Comparison of ENCODE assay signal across 8 cellular contexts in genomic region chr1:183655562-183656075, GRCh38. TPM values are rescaled to one million over a fixed set of nuclear protein-coding genes. Genes with fewer than 3 reads are reported as not detected.
A peak's percentile ranks its signal among the peaks of the same experiment; 100 is the strongest.
DNase-seq lines count a peak whose midpoint lies in the region; ATAC-seq and TF ChIP-seq lines count a peak whose summit lies in the region.

No MANE protein-coding gene starts in this region.

- H3K4me1 ChIP-seq in adrenal gland (replicated peaks in 1 of 2) (peaks cover 0 to 16% of the 10 kb centered on the region in 2 donors), heart right ventricle (peaks cover 6 to 56% (median 41%) of the 10 kb centered on the region in 9 donors)

- TF ChIP-seq POLR2A in adrenal gland (IDR thresholded peaks at IDR 0.05), result no peak

- H3K27me3 ChIP-seq in H7 (ENCODE audit: control insufficient read depth, insufficient read depth, low read length) (no peaks in the 10 kb centered on the region), adrenal gland (no peaks in the 10 kb centered on the region), heart right ventricle (no peaks in the 10 kb centered on the region)

- peak; percentile 85 to 95 (median 91) for TF ChIP-seq CTCF in adrenal gland (IDR thresholded peaks at IDR 0.05)
- TF ChIP-seq CTCF in heart right ventricle (IDR thresholded peaks at IDR 0.05), result peak; percentile 84 to 95 (median 92)

- H3K9me3 ChIP-seq in adrenal gland (replicated peaks in 1 of 3) (no peaks in the 10 kb centered on the region), heart right ventricle (no peaks in the 10 kb centered on the region)

- H3K4me3 ChIP-seq in H7 (ENCODE audit: insufficient read depth, low read depth, low read length), result no peak overlapping the region
- H3K4me3 ChIP-seq in adrenal gland, result no peak overlapping the region
- no peak overlapping the region for H3K4me3 ChIP-seq in heart right ventricle

- ATAC-seq in heart right ventricle (peak; percentile 62 to 89 (median 83)), HG02938 (IDR thresholded peaks at IDR 0.05; ENCODE audit: unreplicated experiment) (no peak)

- H3K36me3 ChIP-seq in H7 (replicated peaks; ENCODE audit: control insufficient read depth, insufficient read depth, low read length) (no peaks in the 10 kb centered on the region), adrenal gland (replicated peaks in 1 of 2) (no peaks in the 10 kb centered on the region), heart right ventricle (no peaks in the 10 kb centered on the region)

- DNase-seq in DMS 273 treated with DMSO at 0.1 percent for 48 hours (lab: John Stamatoyannopoulos, UW) (peak; percentile 80), H7 (peak; percentile 82), NCI-H1417 (lab: John Stamatoyannopoulos, UW) (peak; percentile 65 to 95 (median 88)), SW480 (ENCODE audit: low spot score) (peak; percentile 81), adrenal gland (peak; percentile 76 to 96 (median 88)), heart right ventricle (peak; percentile 67 to 84), retina (peak; percentile 83)

- intact Hi-C loops in adrenal gland (cut with DNase I) (loop anchor here (2.0 to 5.0 kb wide), 2 partner anchors 261 to 262 kb away; no protein-coding TSS in a partner anchor), heart right ventricle (cut with DNase I) (loop anchor here in 9 of 10 donors (1.0 to 2.0 kb wide), 2 partner anchors 261 kb away; no protein-coding TSS in a partner anchor)

- 2 to 8% (median 6%) methylated on average over 4 of the region's 4 CpGs for WGBS in adrenal gland, 4 donors
- 5 to 7% methylated on average over 4 of the region's 4 CpGs for WGBS in heart right ventricle, 2 donors

- H3K27ac ChIP-seq in adrenal gland, result no peak overlapping the region
- peak overlapping the region in 1 of 10 donors; percentile 78 for H3K27ac ChIP-seq in heart right ventricle

RNA-seq across cellular contexts. Expression of gene APOBEC4, which starts 2.5 kb away (rescaled TPM):
- not detected in 2 replicates for total RNA-seq in H7 (2014; rRNA removed; shearing (Covaris generic))
- total RNA-seq in adrenal gland, result not detected
- polyA plus RNA-seq in adrenal gland, result not detected
- not detected for total RNA-seq in heart right ventricle
- polyA plus RNA-seq in heart right ventricle, result not detected

RNA-seq across cellular contexts. Expression of gene ARPC5, which starts 20.0 kb away (rescaled TPM):
- 104 and 133 TPM in 2 replicates for total RNA-seq in H7 (2014; rRNA removed; shearing (Covaris generic))
- total RNA-seq in adrenal gland, result 100 to 1,000 TPM in 2 of 8 donors, 10 to 100 TPM in 6; 50.6 to 128 (median 91.5) TPM
- polyA plus RNA-seq in adrenal gland, result 10 to 100 TPM; 48.1 to 79.6 (median 68.3) TPM
- 10 to 100 TPM; 23.8 to 60.2 (median 28.1) TPM for total RNA-seq in heart right ventricle
- polyA plus RNA-seq in heart right ventricle, result 10 to 100 TPM; 42.4 to 57.8 TPM
